17 cellular contexts compared by ENCODE assay signal in genomic region chr4:12126476-12126875, GRCh38.
"Had no signal": no experiment of that assay in that cellular context is flagged by ENCODE, and none has a peak within 500 bp of the region (broad histone marks: within the 10 kb centered on the region; RNA-seq: fewer than 3 reads in every experiment).

No MANE protein-coding gene starts in this region.

- ATAC-seq: activated CD4-positive, CD25-positive, alpha-beta regulatory T cell treated with anti-CD3 and anti-CD28 coated beads, Interleukin-2, amount 50 U/mL, for 24 hours; activated naive CD4-positive, alpha-beta T cell treated with anti-CD3 and anti-CD28 coated beads, Interleukin-2, amount 50 U/mL, for 72 hours; body of pancreas; right cardiac atrium had no signal

- DNase-seq: activated effector memory CD4-positive, alpha-beta T cell treated with anti-CD3 and anti-CD28 coated beads, Interleukin-2, amount 50 U/mL, for 16 hours; activated T-cell treated with anti-CD3 and anti-CD28 coated beads, Interleukin-2, amount 50 U/mL, for 1 hour; amniotic stem cell; body of pancreas; central memory CD4-positive, alpha-beta T cell; cortex of kidney; effector memory CD4-positive, alpha-beta T cell; erythroblast; hypothalamus; lower lobe of right lung; naive B cell; right cardiac atrium; small intestine; thyroid gland; uterus had no signal
